24 cellular contexts compared by ENCODE assay signal in the genomic region with DNA sequence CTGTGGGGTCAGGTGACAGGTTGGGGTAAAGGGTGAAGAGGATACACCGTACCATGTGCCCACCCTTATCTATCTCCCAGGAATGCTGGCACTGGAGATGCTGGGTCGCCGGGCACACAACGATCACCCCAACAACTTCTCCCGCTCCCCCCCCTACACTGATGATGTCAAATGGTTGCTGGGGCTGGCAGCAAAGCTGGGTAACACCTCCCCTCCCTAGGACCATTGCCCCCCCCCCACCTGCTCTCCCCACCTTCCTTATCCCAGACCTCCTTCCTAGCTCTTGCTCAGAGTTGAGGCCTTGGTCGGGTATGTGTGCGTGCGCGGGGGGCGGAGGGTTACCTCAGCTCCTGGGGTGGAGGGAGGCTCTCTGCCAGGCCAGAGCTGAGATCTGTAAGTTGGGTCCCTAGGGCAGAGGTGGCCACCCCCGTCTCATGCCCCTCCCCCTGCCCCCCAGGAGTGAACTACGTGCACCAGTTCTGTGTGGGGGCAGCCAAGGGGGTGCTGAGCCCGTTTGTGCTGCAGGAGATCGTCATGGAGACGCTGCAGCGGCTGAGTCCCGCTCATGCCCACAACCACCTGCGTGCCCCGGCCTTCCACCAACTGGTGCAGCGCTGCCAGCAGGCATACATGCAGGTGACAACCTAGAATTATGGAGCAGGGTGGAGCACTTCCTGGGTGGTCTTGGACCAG. TPM values are rescaled to one million over a fixed set of nuclear protein-coding genes. Genes with fewer than 3 reads are reported as not detected.
DNase-seq lines count a peak whose midpoint lies in the region; ATAC-seq and TF ChIP-seq lines count a peak whose summit lies in the region.
"Had no signal": no experiment of that assay in that cellular context is flagged by ENCODE, and none has a peak within 500 bp of the region (broad histone marks: within the 10 kb centered on the region; RNA-seq: fewer than 3 reads in every experiment).

No MANE protein-coding gene starts in this region.

- RAD21 ChIA-PET in HCT116 (lab: Charles Lee; ENCODE audit: low non-redundant PET in 1 of 2, low total read pairs in 2 of 2, uncharacterized antibody in 2 of 2, unreplicated experiment in 2 of 2) = no interaction called here

- H3K9ac ChIP-seq in HCT116 (ENCODE audit: low read length) (no peak overlapping the region), neuronal stem cell (ENCODE audit: low read depth, low read length, poor library complexity) (no peak overlapping the region)

- H2BK120ac ChIP-seq in neuronal stem cell (ENCODE audit: low read depth, low read length) = no peak overlapping the region

- no peaks in the 10 kb centered on the region for H3K27me3 Mint-ChIP-seq in chondrocyte (ENCODE audit: low read depth)
- H3K27me3 Mint-ChIP-seq in activated CD8-positive, alpha-beta T cell treated with anti-CD3 and anti-CD28 coated beads for 36 hours = no peaks in the 10 kb centered on the region
- H3K27me3 Mint-ChIP-seq: activated CD4-positive, alpha-beta T cell treated with anti-CD3 and anti-CD28 coated beads, Interleukin-2, amount 10 ng/mL, durations not matched to agents 7 days and 5 days; IgD-negative memory B cell had no signal

- H3K4ac ChIP-seq in neuronal stem cell (ENCODE audit: low read length) = no peak overlapping the region

- H3K79me2 ChIP-seq in HCT116 (ENCODE audit: insufficient read depth, low read length) = no peaks in the 10 kb centered on the region

- no peaks in the 10 kb centered on the region for H3K27me3 ChIP-seq in HCT116 (ENCODE audit: insufficient read depth, low read length)
- H3K27me3 ChIP-seq in neuronal stem cell (ENCODE audit: control insufficient read depth in 3 of 3, insufficient read depth in 3 of 3, low read depth in 1 of 3, low read length in 3 of 3) = no peaks in the 10 kb centered on the region
- H3K27me3 ChIP-seq in thyroid gland = no peaks in the 10 kb centered on the region
- H3K27me3 ChIP-seq: BE2C, dorsolateral prefrontal cortex, right lobe of liver, SJSA1, transverse colon had no signal

- H3K14ac ChIP-seq in neuronal stem cell (ENCODE audit: low read length) = no peak overlapping the region

- H2AK5ac ChIP-seq in neuronal stem cell (ENCODE audit: low read depth, low read length) = no peak overlapping the region

- no peak for TF ChIP-seq CTCF in 22Rv1 (IDR thresholded peaks at IDR 0.05)
- TF ChIP-seq CTCF in HCT116 (IDR thresholded peaks at IDR 0.05 in 2 of 3, conservative IDR thresholded peaks at IDR 0.05 in 1 of 3; ENCODE audit: borderline replicate concordance in 1 of 3, insufficient read depth in 1 of 3, low read depth in 2 of 3, low read length in 2 of 3) = no peak
- no peak for TF ChIP-seq CTCF in chondrocyte (IDR thresholded peaks at IDR 0.05)
- no peak for TF ChIP-seq CTCF in thyroid gland (IDR thresholded peaks at IDR 0.05)
- no peak for TF ChIP-seq CTCF in activated CD8-positive, alpha-beta T cell treated with anti-CD3 and anti-CD28 coated beads for 36 hours (IDR thresholded peaks at IDR 0.05)

- H3K9me3 ChIP-seq in HCT116 (ENCODE audit: control insufficient read depth in 1 of 2, insufficient read depth in 1 of 2, low read depth in 1 of 2, low read length in 2 of 2) (no peaks in the 10 kb centered on the region), neuronal stem cell (replicated peaks in 1 of 2; ENCODE audit: control insufficient read depth in 2 of 2, insufficient read depth in 1 of 2, low read depth in 1 of 2, low read length in 2 of 2) (no peaks in the 10 kb centered on the region), thyroid gland (no peaks in the 10 kb centered on the region)
- H3K9me3 ChIP-seq: BE2C, right lobe of liver, SJSA1, transverse colon had no signal

- intact Hi-C loops in HCT116 (cut with micrococcal nuclease) (no loop called here), thyroid gland (cut with DNase I) (no loop called here)
- intact Hi-C loops in activated CD8-positive, alpha-beta T cell treated with anti-CD3 and anti-CD28 coated beads for 36 hours (cut with micrococcal nuclease) = no loop called here

- 0 out of 2 replicates have a peak, but pooled peaks have one; percentile 12 for ATAC-seq in HCT116
- no peak for ATAC-seq in activated CD8-positive, alpha-beta T cell treated with anti-CD3 and anti-CD28 coated beads for 36 hours

- H3K4me3 ChIP-seq in HCT116 (replicated peaks in 1 of 2; ENCODE audit: low read depth in 1 of 2, low read length in 2 of 2) (no peak overlapping the region), neuronal stem cell (ENCODE audit: low read length in 2 of 2) (peak overlapping the region in 1 of 2 donors; percentile 20), thyroid gland (replicated peaks in 1 of 3) (no peak overlapping the region)
- H3K4me3 ChIP-seq: dorsolateral prefrontal cortex, right lobe of liver, SJSA1, transverse colon had no signal

- H3K79me1 ChIP-seq in neuronal stem cell (ENCODE audit: low read depth, low read length) = no peaks in the 10 kb centered on the region

- BruUV-seq in HCT116 (replicated peaks; lab: Mats Ljungman, UMichigan) = no TSS peak

- H2AFZ ChIP-seq in HCT116 (ENCODE audit: low read depth, low read length, poor library complexity, severe bottlenecking) (no peak overlapping the region), neuronal stem cell (ENCODE audit: low read length) (no peak overlapping the region)

- H3K36me3 Mint-ChIP-seq in chondrocyte (ENCODE audit: low read depth) = peaks cover 35% of the 10 kb centered on the region
- peaks cover 38% of the 10 kb centered on the region for H3K36me3 Mint-ChIP-seq in activated CD8-positive, alpha-beta T cell treated with anti-CD3 and anti-CD28 coated beads for 36 hours (ENCODE audit: low read depth)

- H3K18ac ChIP-seq in neuronal stem cell (ENCODE audit: low read length) = no peak overlapping the region

- peaks cover 5% of the 10 kb centered on the region for H3K4me1 Mint-ChIP-seq in chondrocyte (ENCODE audit: low read depth)
- H3K4me1 Mint-ChIP-seq in activated CD8-positive, alpha-beta T cell treated with anti-CD3 and anti-CD28 coated beads for 36 hours (ENCODE audit: low read depth) = peaks cover 15% of the 10 kb centered on the region

- H4K91ac ChIP-seq in neuronal stem cell (ENCODE audit: low read depth, low read length, poor library complexity) = no peak overlapping the region

- DNase-seq in HCT116 (ENCODE audit: low read depth, low spot score) (no peak), chondrocyte (ENCODE audit: low spot score) (peak; percentile 90), neuronal stem cell (ENCODE audit: low spot score) (no peak), thyroid gland (no peak), kidney glomerular epithelial cell (lab: John Stamatoyannopoulos, UW) (no peak), 8988T (no peak)
- no peak for DNase-seq in activated CD8-positive, alpha-beta T cell treated with anti-CD3 and anti-CD28 coated beads for 36 hours
- DNase-seq: ACHN; activated CD4-positive, alpha-beta T cell treated with anti-CD3 and anti-CD28 coated beads, Interleukin-2, amount 10 ng/mL, durations not matched to agents 7 days and 5 days; activated gamma-delta T cell treated with Interleukin-2 at 50 U/mL for 16 hours; activated T-cell treated with anti-CD3 and anti-CD28 coated beads, Interleukin-2, amount 50 U/mL, for 48 hours; BE2C; cerebellar nuclear complex; foreskin melanocyte; NCI-H1694; NCI-H774; stimulated activated CD8-positive, alpha-beta memory T cell treated with anti-CD3 and anti-CD28 coated beads, Interleukin-4, amount 100 ng/mL, for 48 hours; transverse colon; WERI-Rb-1 had no signal

- POLR2A ChIA-PET in HCT116 (lab: Charles Lee) = no interaction called here
- POLR2A ChIA-PET in activated CD8-positive, alpha-beta T cell treated with anti-CD3 and anti-CD28 coated beads for 36 hours (lab: Charles Lee) = interaction anchor here (0.7 to 3.9 kb wide), 4 partner anchors 9 to 21 kb away, joined by 3 to 23 read pairs (median 8); partner anchors contain the start of gene ZSWIM8

- TF ChIP-seq RAD21 in HCT116 (IDR thresholded peaks at IDR 0.05; ENCODE audit: low read depth) = no peak

- no peak overlapping the region for H2BK15ac ChIP-seq in neuronal stem cell (ENCODE audit: low read length)

- H3K27ac ChIP-seq in 22Rv1 (peak overlapping the region; percentile 31; the same call in 1 of the 2 replicates), HCT116 (ENCODE audit: low read depth, low read length) (no peak overlapping the region), neuronal stem cell (replicated peaks; ENCODE audit: low read length) (no peak overlapping the region), thyroid gland (no peak overlapping the region)
- H3K27ac ChIP-seq: right lobe of liver, SJSA1, transverse colon, WERI-Rb-1 had no signal

- H3K4me2 ChIP-seq in HCT116 (ENCODE audit: low read length) = no peak overlapping the region
- no peak overlapping the region for H3K4me2 ChIP-seq in neuronal stem cell (ENCODE audit: insufficient read depth, low read length, poor library complexity, severe bottlenecking)

- TF ChIP-seq POLR2A in HCT116 (IDR thresholded peaks at IDR 0.05; ENCODE audit: borderline replicate concordance, extremely low read depth, insufficient read depth, insufficient read length) (no peak), thyroid gland (IDR thresholded peaks at IDR 0.05) (no peak)

- H3K4me3 Mint-ChIP-seq in chondrocyte (ENCODE audit: unreplicated experiment) = no peak overlapping the region
- H3K4me3 Mint-ChIP-seq in activated CD8-positive, alpha-beta T cell treated with anti-CD3 and anti-CD28 coated beads for 36 hours = no peak overlapping the region
- H3K4me3 Mint-ChIP-seq: activated CD4-positive, alpha-beta T cell treated with anti-CD3 and anti-CD28 coated beads, Interleukin-2, amount 10 ng/mL, durations not matched to agents 7 days and 5 days; IgD-negative memory B cell had no signal

- CTCF ChIA-PET in HCT116 (lab: Charles Lee) = no interaction called here
- CTCF ChIA-PET in activated CD8-positive, alpha-beta T cell treated with anti-CD3 and anti-CD28 coated beads for 36 hours (lab: Charles Lee) = interaction anchor here (0.9 kb wide), 1 partner anchor 9 kb away, joined by 3 read pairs; no protein-coding TSS in a partner anchor

- peak overlapping the region; percentile 90 for H3K23ac ChIP-seq in neuronal stem cell (ENCODE audit: low read depth, low read length, poor library complexity)

- no peak overlapping the region for H4K8ac ChIP-seq in neuronal stem cell (ENCODE audit: low read depth, low read length)

- H3K36me3 ChIP-seq in HCT116 (ENCODE audit: control insufficient read depth in 1 of 2, insufficient read depth in 2 of 2, low read length in 2 of 2) = peaks cover 20 to 35% of the 10 kb centered on the region in 2 experiments
- peaks cover 51 to 94% of the 10 kb centered on the region in 2 donors for H3K36me3 ChIP-seq in neuronal stem cell (replicated peaks in 1 of 2; ENCODE audit: control insufficient read depth in 2 of 2, insufficient read depth in 2 of 2, low read length in 2 of 2)
- H3K36me3 ChIP-seq in thyroid gland = peaks cover 74 to 86% of the 10 kb centered on the region in 2 donors

- H3K9me3 Mint-ChIP-seq in chondrocyte (ENCODE audit: low read depth) = no peaks in the 10 kb centered on the region
- no peaks in the 10 kb centered on the region for H3K9me3 Mint-ChIP-seq in activated CD8-positive, alpha-beta T cell treated with anti-CD3 and anti-CD28 coated beads for 36 hours
- H3K9me3 Mint-ChIP-seq: activated CD4-positive, alpha-beta T cell treated with anti-CD3 and anti-CD28 coated beads, Interleukin-2, amount 10 ng/mL, durations not matched to agents 7 days and 5 days; IgD-negative memory B cell had no signal

- H4K20me1 ChIP-seq in HCT116 (ENCODE audit: insufficient read depth) = no peaks in the 10 kb centered on the region

- no peaks in the 10 kb centered on the region for H3K9me2 ChIP-seq in HCT116 (ENCODE audit: insufficient read depth)

- H3K4me1 ChIP-seq in HCT116 (ENCODE audit: control insufficient read depth in 1 of 2, insufficient read depth in 2 of 2, low read length in 2 of 2) (no peaks in the 10 kb centered on the region), neuronal stem cell (ENCODE audit: control insufficient read depth in 2 of 2, insufficient read depth in 1 of 2, low read depth in 1 of 2, low read length in 2 of 2) (no peaks in the 10 kb centered on the region), thyroid gland (no peaks in the 10 kb centered on the region)
- H3K4me1 ChIP-seq: BE2C, right lobe of liver, SJSA1, transverse colon had no signal

- no peak overlapping the region for H2BK12ac ChIP-seq in neuronal stem cell (ENCODE audit: low read length)

- peak overlapping the region; percentile 32 for H3K27ac Mint-ChIP-seq in chondrocyte (ENCODE audit: unreplicated experiment)
- H3K27ac Mint-ChIP-seq in activated CD8-positive, alpha-beta T cell treated with anti-CD3 and anti-CD28 coated beads for 36 hours = no peak overlapping the region

- no peak overlapping the region for H2BK5ac ChIP-seq in neuronal stem cell (ENCODE audit: low read length)

- no CpG with 5 or more reads among the region's 20 CpGs for WGBS in neuronal stem cell (ENCODE audit: extremely low coverage in 2 of 2, insufficient read length in 2 of 2, insufficient replicate concordance in 1 of 2), 2 donors
- WGBS in thyroid gland, 2 donors = 85 to 90% methylated on average over 20 of the region's 20 CpGs

RNA-seq across cellular contexts. Expression of gene NDST2, which starts 10.7 kb away (rescaled TPM):
- total RNA-seq in HCT116 (2021; ENCODE audit: unreplicated experiment) (21.8 TPM), chondrocyte (24.4 to 29.0 TPM (median 27.3 TPM) in 3 replicates), thyroid gland (10 to 100 TPM; 12.1 to 31.0 (median 25.0) TPM)
- 12.6 and 13.6 TPM in 2 replicates for polyA plus RNA-seq in HCT116 (2012)
- 14.3 TPM for polyA plus RNA-seq in neuronal stem cell (2013, experiment 1 of 2)
- 14.9 TPM for polyA plus RNA-seq in neuronal stem cell (2013, experiment 2 of 2)
- total RNA-seq in activated CD8-positive, alpha-beta T cell treated with anti-CD3 and anti-CD28 coated beads for 36 hours = 10 to 100 TPM; 51.1 to 53.5 TPM

RNA-seq across cellular contexts. Expression of gene ZSWIM8, which starts 15.3 kb away (rescaled TPM):
- total RNA-seq in HCT116 (2021; ENCODE audit: unreplicated experiment) = 49.9 TPM
- 48.5 and 63.4 TPM in 2 replicates for polyA plus RNA-seq in HCT116 (2012)
- total RNA-seq in chondrocyte = 102 to 124 TPM (median 117 TPM) in 3 replicates
- 39.1 TPM for polyA plus RNA-seq in neuronal stem cell (2013, experiment 1 of 2)
- polyA plus RNA-seq in neuronal stem cell (2013, experiment 2 of 2) = 45.8 TPM
- 100 to 1,000 TPM in 2 of 4 donors, 10 to 100 TPM in 2; 67.2 to 199 (median 108) TPM for total RNA-seq in thyroid gland
- 10 to 100 TPM; 30.0 to 41.0 TPM for total RNA-seq in activated CD8-positive, alpha-beta T cell treated with anti-CD3 and anti-CD28 coated beads for 36 hours

RNA-seq across cellular contexts. Expression of gene CHCHD1, which starts 18.9 kb away (rescaled TPM):
- total RNA-seq in HCT116 (2021; ENCODE audit: unreplicated experiment) = 36.6 TPM
- polyA plus RNA-seq in HCT116 (2012) = 37.4 and 50.5 TPM in 2 replicates
- 14.8 to 27.5 TPM (median 17.4 TPM) in 3 replicates for total RNA-seq in chondrocyte
- 123 TPM for polyA plus RNA-seq in neuronal stem cell (2013, experiment 1 of 2)
- polyA plus RNA-seq in neuronal stem cell (2013, experiment 2 of 2) = 123 TPM
- 10 to 100 TPM; 14.1 to 57.3 (median 28.9) TPM for total RNA-seq in thyroid gland
- total RNA-seq in activated CD8-positive, alpha-beta T cell treated with anti-CD3 and anti-CD28 coated beads for 36 hours = 10 to 100 TPM; 28.9 to 33.0 TPM

RNA-seq across cellular contexts. Expression of gene SEC24C, which starts 56.5 kb away (rescaled TPM):
- total RNA-seq in HCT116 (2021; ENCODE audit: unreplicated experiment) = 60.9 TPM
- polyA plus RNA-seq in HCT116 (2012) = 48.6 and 50.9 TPM in 2 replicates
- total RNA-seq in chondrocyte = 54.0 to 69.1 TPM (median 55.6 TPM) in 3 replicates
- 32.8 TPM for polyA plus RNA-seq in neuronal stem cell (2013, experiment 1 of 2)
- 33.4 TPM for polyA plus RNA-seq in neuronal stem cell (2013, experiment 2 of 2)
- 10 to 100 TPM; 56.2 to 95.2 (median 83.9) TPM for total RNA-seq in thyroid gland
- total RNA-seq in activated CD8-positive, alpha-beta T cell treated with anti-CD3 and anti-CD28 coated beads for 36 hours = 10 to 100 TPM; 87.5 to 88.7 TPM
